ENCODE assay signal across 1 cellular context in the genomic region with DNA sequence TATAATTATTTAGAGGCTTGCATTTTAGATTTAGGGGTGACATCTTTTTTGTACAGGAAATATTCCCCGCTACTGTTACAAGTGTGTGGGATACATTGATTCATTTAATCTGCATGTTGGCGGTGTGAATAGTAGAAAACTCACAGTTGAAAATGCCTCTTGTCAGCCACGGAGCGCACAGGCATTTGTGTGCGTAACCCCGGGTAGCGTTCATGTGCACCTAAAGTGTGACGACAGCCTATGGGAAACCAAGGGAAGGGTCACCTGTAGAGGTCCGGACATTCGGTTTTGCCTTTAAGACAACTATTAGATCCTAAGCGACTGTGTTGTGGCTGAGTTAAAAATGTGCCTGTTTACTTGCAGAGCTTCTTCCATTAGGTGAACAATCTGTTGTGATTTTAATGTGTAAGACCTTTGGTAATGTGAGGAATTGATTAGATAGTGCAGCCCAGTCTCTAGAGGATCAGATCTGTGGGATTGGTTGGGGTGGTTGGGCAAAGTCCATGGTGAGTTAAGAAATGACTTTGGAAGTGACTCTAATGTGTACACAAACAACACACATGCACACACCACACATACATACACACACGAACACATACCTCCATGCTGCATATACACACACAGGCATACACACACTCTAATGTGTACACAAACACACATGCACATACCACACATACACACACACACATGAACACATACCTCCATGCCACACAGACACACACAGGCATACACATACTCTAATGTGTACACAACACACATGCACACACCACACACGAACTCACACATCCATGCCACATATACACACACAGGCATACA.
TF ChIP-seq lines count a peak whose summit lies in the region.

No MANE protein-coding gene starts in this region.

TF ChIP-seq in HepG2, 621 proteins besides CTCF, POLR2A, EP300 and RAD21 (continued from another document and continues in another):
- TF ChIP-seq FOSL2 (CRISPR knock-in tag; IDR thresholded peaks at IDR 0.05) (peak; percentile 20; the same call in 1 of the 2 replicates), STAT5B (CRISPR knock-in tag; IDR thresholded peaks at IDR 0.05) (no peak), IRF2 (CRISPR knock-in tag; IDR thresholded peaks at IDR 0.05) (no peak), ARID5B (CRISPR knock-in tag; IDR thresholded peaks at IDR 0.05) (0 out of 2 replicates have a peak, but pooled peaks have one; percentile 30), ZNF510 (CRISPR knock-in tag; IDR thresholded peaks at IDR 0.05; ENCODE audit: low read depth) (no peak), NFRKB (IDR thresholded peaks at IDR 0.05) (peak; percentile 35; the same call in 1 of the 2 replicates), CHD4 (IDR thresholded peaks at IDR 0.05; ENCODE audit: borderline replicate concordance, low read length) (no peak), ZNF253 (CRISPR knock-in tag; IDR thresholded peaks at IDR 0.05; ENCODE audit: borderline replicate concordance) (no peak), ZBTB21 (CRISPR knock-in tag; IDR thresholded peaks at IDR 0.05) (no peak), HNF4G (IDR thresholded peaks at IDR 0.05; ENCODE audit: borderline replicate concordance, low read depth, low read length) (no peak), HNF4G (CRISPR knock-in tag; IDR thresholded peaks at IDR 0.05; ENCODE audit: borderline replicate concordance, low read depth) (no peak), RFXAP (CRISPR knock-in tag; IDR thresholded peaks at IDR 0.05; ENCODE audit: borderline replicate concordance) (no peak), KMT2B (CRISPR knock-in tag; IDR thresholded peaks at IDR 0.05) (no peak), NCOA2 (CRISPR knock-in tag; IDR thresholded peaks at IDR 0.05) (no peak), ZNF614 (CRISPR knock-in tag; IDR thresholded peaks at IDR 0.05; ENCODE audit: borderline replicate concordance) (no peak), HNF4A (CRISPR knock-in tag; IDR thresholded peaks at IDR 0.05) (peak; percentile 62; the same call in 1 of the 2 replicates), ZNF232 (CRISPR knock-in tag; IDR thresholded peaks at IDR 0.05; ENCODE audit: borderline replicate concordance) (no peak), HOXA7 (CRISPR knock-in tag; IDR thresholded peaks at IDR 0.05) (no peak), ZZZ3 (CRISPR knock-in tag; IDR thresholded peaks at IDR 0.05; ENCODE audit: borderline replicate concordance) (no peak), ZNF609 (CRISPR knock-in tag; IDR thresholded peaks at IDR 0.05; ENCODE audit: borderline replicate concordance) (no peak), NCOA5 (CRISPR knock-in tag; IDR thresholded peaks at IDR 0.05) (no peak), XRCC5 (optimal IDR thresholded peaks at IDR 0.05; ENCODE audit: low read length) (no peak), ELK4 (CRISPR knock-in tag; IDR thresholded peaks at IDR 0.05; ENCODE audit: borderline replicate concordance) (no peak), XBP1 (CRISPR knock-in tag; IDR thresholded peaks at IDR 0.05) (no peak), SIX4 (CRISPR knock-in tag; IDR thresholded peaks at IDR 0.05) (no peak), ZNF788 (CRISPR knock-in tag; IDR thresholded peaks at IDR 0.05; ENCODE audit: borderline replicate concordance) (no peak), POGK (CRISPR knock-in tag; conservative IDR thresholded peaks at IDR 0.05) (no peak), DPF2 (CRISPR knock-in tag; IDR thresholded peaks at IDR 0.05; ENCODE audit: borderline replicate concordance, low read depth) (no peak), RNF2 (conservative IDR thresholded peaks at IDR 0.05; ENCODE audit: low read depth) (no peak), ZNF230 (CRISPR knock-in tag; IDR thresholded peaks at IDR 0.05) (no peak), NFIB (CRISPR knock-in tag; IDR thresholded peaks at IDR 0.05; ENCODE audit: borderline replicate concordance) (no peak), MZF1 (CRISPR knock-in tag; IDR thresholded peaks at IDR 0.05; ENCODE audit: borderline replicate concordance) (no peak), ZBED4 (CRISPR knock-in tag; IDR thresholded peaks at IDR 0.05; ENCODE audit: borderline replicate concordance) (no peak), U2AF1 (optimal IDR thresholded peaks at IDR 0.05; ENCODE audit: low read depth, low read length) (no peak), ZNF292 (CRISPR knock-in tag; IDR thresholded peaks at IDR 0.05; ENCODE audit: borderline replicate concordance, low read depth) (no peak), ZBTB38 (CRISPR knock-in tag; IDR thresholded peaks at IDR 0.05) (no peak), SP5 (CRISPR knock-in tag; IDR thresholded peaks at IDR 0.05; ENCODE audit: borderline replicate concordance, low read depth) (no peak), ZNF451 (CRISPR knock-in tag; IDR thresholded peaks at IDR 0.05) (no peak), ETV5 (CRISPR knock-in tag; IDR thresholded peaks at IDR 0.05; ENCODE audit: borderline replicate concordance) (no peak), KLF13 (CRISPR knock-in tag; IDR thresholded peaks at IDR 0.05) (no peak), ATF3 (CRISPR knock-in tag; IDR thresholded peaks at IDR 0.05) (no peak), ZNF3 (CRISPR knock-in tag; IDR thresholded peaks at IDR 0.05) (no peak)
- TF ChIP-seq, protein P1, sequence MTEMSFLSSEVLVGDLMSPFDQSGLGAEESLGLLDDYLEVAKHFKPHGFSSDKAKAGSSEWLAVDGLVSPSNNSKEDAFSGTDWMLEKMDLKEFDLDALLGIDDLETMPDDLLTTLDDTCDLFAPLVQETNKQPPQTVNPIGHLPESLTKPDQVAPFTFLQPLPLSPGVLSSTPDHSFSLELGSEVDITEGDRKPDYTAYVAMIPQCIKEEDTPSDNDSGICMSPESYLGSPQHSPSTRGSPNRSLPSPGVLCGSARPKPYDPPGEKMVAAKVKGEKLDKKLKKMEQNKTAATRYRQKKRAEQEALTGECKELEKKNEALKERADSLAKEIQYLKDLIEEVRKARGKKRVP (CRISPR knock-in tag; IDR thresholded peaks at IDR 0.05) = 0 out of 4 replicates have a peak, but pooled peaks of 1 of the 2 experiments have one; percentile 14
- TF ChIP-seq, protein P2, sequence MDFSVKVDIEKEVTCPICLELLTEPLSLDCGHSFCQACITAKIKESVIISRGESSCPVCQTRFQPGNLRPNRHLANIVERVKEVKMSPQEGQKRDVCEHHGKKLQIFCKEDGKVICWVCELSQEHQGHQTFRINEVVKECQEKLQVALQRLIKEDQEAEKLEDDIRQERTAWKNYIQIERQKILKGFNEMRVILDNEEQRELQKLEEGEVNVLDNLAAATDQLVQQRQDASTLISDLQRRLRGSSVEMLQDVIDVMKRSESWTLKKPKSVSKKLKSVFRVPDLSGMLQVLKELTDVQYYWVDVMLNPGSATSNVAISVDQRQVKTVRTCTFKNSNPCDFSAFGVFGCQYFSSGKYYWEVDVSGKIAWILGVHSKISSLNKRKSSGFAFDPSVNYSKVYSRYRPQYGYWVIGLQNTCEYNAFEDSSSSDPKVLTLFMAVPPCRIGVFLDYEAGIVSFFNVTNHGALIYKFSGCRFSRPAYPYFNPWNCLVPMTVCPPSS (IDR thresholded peaks at IDR 0.05) = 0 out of 2 replicates have a peak, but pooled peaks have one; percentile 69
